Comparison of ENCODE assay signal across 21 cellular contexts in the genomic region with DNA sequence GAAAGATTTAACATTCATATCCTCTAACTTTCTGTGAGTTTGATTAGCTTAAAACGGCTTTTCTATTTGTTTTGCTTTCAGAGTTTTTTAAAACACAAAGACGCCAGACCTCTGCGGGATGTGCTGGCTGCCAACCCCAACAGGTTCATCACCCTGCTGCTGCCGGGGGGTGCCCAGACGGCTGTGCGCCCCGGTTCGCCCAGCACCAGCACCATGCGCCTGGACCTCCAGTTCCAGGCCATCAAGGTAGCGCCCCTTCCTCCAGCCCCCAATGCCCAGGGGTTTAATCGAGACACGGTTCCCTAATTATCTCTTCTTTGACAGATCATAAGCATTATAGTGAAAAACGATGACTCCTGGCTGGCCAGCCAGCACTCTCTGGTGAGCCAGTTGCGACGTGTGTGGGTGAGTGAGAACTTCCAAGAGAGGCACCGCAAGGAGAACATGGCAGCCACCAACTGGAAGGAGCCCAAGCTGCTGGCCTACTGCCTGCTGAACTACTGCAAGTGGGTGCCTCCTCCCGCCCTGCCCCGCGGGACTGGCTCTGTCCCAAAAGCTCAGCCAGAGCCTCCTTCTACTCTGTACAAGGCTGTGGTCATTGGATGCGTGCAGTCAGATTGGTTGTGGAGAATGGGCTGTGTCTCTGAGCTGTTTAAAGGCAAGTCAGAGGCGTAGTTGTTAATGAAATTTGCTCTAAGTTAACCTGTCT.
DNase-seq lines count a peak whose midpoint lies in the region; ATAC-seq and TF ChIP-seq lines count a peak whose summit lies in the region.
"Had no signal": no experiment of that assay in that cellular context is flagged by ENCODE, and none has a peak within 500 bp of the region (broad histone marks: within the 10 kb centered on the region; RNA-seq: fewer than 3 reads in every experiment).

No MANE protein-coding gene starts in this region.

- H3K4me3 ChIP-seq in right atrium auricular region (no peak overlapping the region), mucosa of descending colon (no peak overlapping the region)
- H3K4me3 ChIP-seq: esophagus muscularis mucosa, GM23248 had no signal

- peaks cover 94% of the 10 kb centered on the region for H3K36me3 ChIP-seq in right atrium auricular region
- H3K36me3 ChIP-seq in mucosa of descending colon (ENCODE audit: low read depth), result peaks cover 21% of the 10 kb centered on the region

- peak; percentile 72 for ATAC-seq in Right ventricle myocardium inferior
- no peak for ATAC-seq in mucosa of descending colon
- ATAC-seq: natural killer cell had no signal

- DNase-seq in Right ventricle myocardium inferior (ENCODE audit: missing footprints), result no peak
- no peak for DNase-seq in right atrium auricular region (ENCODE audit: low spot score)
- DNase-seq in head of caudate nucleus, result peak in 34 of 42 donors; percentile 18 to 69 (median 42)
- peak; percentile 51 for DNase-seq in medulla oblongata (ENCODE audit: extremely low spot score)
- DNase-seq in DMS53 (lab: John Stamatoyannopoulos, UW), result no peak
- no peak for DNase-seq in cortex of kidney (lab: John Stamatoyannopoulos, UW)
- DNase-seq in mucosa of descending colon, result no peak
- DNase-seq in NCI-H510A (lab: John Stamatoyannopoulos, UW), result no peak
- DNase-seq: activated effector memory CD4-positive, alpha-beta T cell treated with anti-CD3 and anti-CD28 coated beads, Interleukin-2, amount 50 U/mL, for 16 hours; effector CD8-positive, alpha-beta T cell; GF-D8; GM23248; left cardiac atrium; MM.1S; natural killer cell; NCI-H1694; NCI-H2171 treated with DMSO at 0.1 percent for 48 hours; NCI-H526; stimulated activated CD8-positive, alpha-beta memory T cell treated with anti-CD3 and anti-CD28 coated beads, Interleukin-4, amount 100 ng/mL, for 48 hours had no signal

- no peak overlapping the region for H3K27ac ChIP-seq in right atrium auricular region
- H3K27ac ChIP-seq: esophagus muscularis mucosa, GM23248, parathyroid adenoma had no signal

- H3K4me1 ChIP-seq in right atrium auricular region (no peaks in the 10 kb centered on the region), mucosa of descending colon (ENCODE audit: low read depth) (no peaks in the 10 kb centered on the region)
- H3K4me1 ChIP-seq: esophagus muscularis mucosa, parathyroid adenoma had no signal

- TF ChIP-seq CTCF in right atrium auricular region (IDR thresholded peaks at IDR 0.05), result no peak
- TF ChIP-seq CTCF in mucosa of descending colon (IDR thresholded peaks at IDR 0.05), result no peak

- H3K9me3 ChIP-seq in right atrium auricular region (no peaks in the 10 kb centered on the region), mucosa of descending colon (no peaks in the 10 kb centered on the region)
- H3K9me3 ChIP-seq: esophagus muscularis mucosa had no signal

- intact Hi-C loops in Right ventricle myocardium inferior (cut with DNase I), result no loop called here
- intact Hi-C loops in head of caudate nucleus (cut with DNase I), result no loop called here
- intact Hi-C loops in mucosa of descending colon (cut with DNase I, micrococcal nuclease), result no loop called here

- H3K27me3 ChIP-seq in right atrium auricular region, result no peaks in the 10 kb centered on the region
- H3K27me3 ChIP-seq: esophagus muscularis mucosa had no signal

Comparison
In these comparisons a context has a peak if more than half of its experiments do, and no peak if none do; other contexts are left out.
1. DNase-seq: peak in head of caudate nucleus (34 of 42) and medulla oblongata (single experiment); none in Right ventricle myocardium inferior (single experiment), right atrium auricular region (single experiment), DMS53 (single experiment), cortex of kidney (single experiment), mucosa of descending colon (0 of 3) and NCI-H510A (single experiment).